9 cellular contexts compared by ENCODE assay signal in genomic region chr11:111764621-111765020, GRCh38. TPM values are rescaled to one million over a fixed set of nuclear protein-coding genes. Genes with fewer than 3 reads are reported as not detected.
A peak's percentile ranks its signal among the peaks of the same experiment; 100 is the strongest.
DNase-seq lines count a peak whose midpoint lies in the region; TF ChIP-seq lines count a peak whose summit lies in the region.
"Had no signal": no experiment of that assay in that cellular context is flagged by ENCODE, and none has a peak within 500 bp of the region (broad histone marks: within the 10 kb centered on the region; RNA-seq: fewer than 3 reads in every experiment).

No MANE protein-coding gene starts in this region.

- peaks cover 17% of the 10 kb centered on the region for H3K4me1 ChIP-seq in HUES6 (ENCODE audit: control insufficient read depth, insufficient read depth, low read length)
- no peaks in the 10 kb centered on the region for H3K4me1 ChIP-seq in breast epithelium
- H3K4me1 ChIP-seq in mucosa of rectum (ENCODE audit: control insufficient read depth in 2 of 2, insufficient read depth in 2 of 2, low read length in 2 of 2): peaks cover 5 to 15% of the 10 kb centered on the region in 2 donors

- in situ Hi-C loops in GM13977 (cut with MboI; ENCODE audit: low pct_unique_long_range_greater_than_20kb, low sequenced_read_pairs, unreplicated experiment): no loop called here

- TF ChIP-seq CTCF in AG10803 (conservative IDR thresholded peaks at IDR 0.05; ENCODE audit: low read length) (no peak), breast epithelium (IDR thresholded peaks at IDR 0.05) (no peak), GM13977 (IDR thresholded peaks at IDR 0.05; ENCODE audit: extremely low read depth, insufficient read depth, missing control alignments) (no peak)

- DNase-seq in AG10803 (ENCODE audit: low read depth) (peak; percentile 28), breast epithelium (ENCODE audit: low spot score in 2 of 2) (no peak), KG1 (lab: John Stamatoyannopoulos, UW) (no peak), GF-D8 (lab: John Stamatoyannopoulos, UW) (no peak), GM13977 (ENCODE audit: low spot score) (no peak)
- DNase-seq in NK-92 treated with Interleukin-12 subunit alpha and Interleukin-12 subunit beta, amount 100 ng/mL, for 24 hours (lab: John Stamatoyannopoulos, UW): no peak
- DNase-seq: NCI-H2029 had no signal

- H3K9me3 ChIP-seq in HUES6 (ENCODE audit: control insufficient read depth, insufficient read depth, low read depth, low read length) (no peaks in the 10 kb centered on the region), breast epithelium (no peaks in the 10 kb centered on the region), mucosa of rectum (ENCODE audit: control insufficient read depth in 2 of 2, low read length in 2 of 2) (no peaks in the 10 kb centered on the region)

- H3K9ac ChIP-seq in HUES6 (ENCODE audit: low read length) (no peak overlapping the region), mucosa of rectum (ENCODE audit: low read depth in 1 of 2, low read length in 2 of 2) (peak overlapping the region in 1 of 2 donors; percentile 32)

- H3K36me3 ChIP-seq in HUES6 (ENCODE audit: control insufficient read depth, insufficient read depth, low read length) (peaks cover 52% of the 10 kb centered on the region), breast epithelium (no peaks in the 10 kb centered on the region), mucosa of rectum (ENCODE audit: control insufficient read depth in 2 of 2, insufficient read depth in 2 of 2, low read length in 2 of 2) (peaks cover 34 to 37% of the 10 kb centered on the region in 2 donors)

- intact Hi-C loops in breast epithelium (cut with DNase I; ENCODE audit: low total_unique reads): no loop called here

- H3K4me3 ChIP-seq in AG10803 (ENCODE audit: low read length) (peak overlapping the region; percentile 89), HUES6 (ENCODE audit: low read depth, low read length) (peak overlapping the region; percentile 79), breast epithelium (peak overlapping the region in 2 of 3 donors; percentile 90 to 98), mucosa of rectum (ENCODE audit: low read length in 2 of 2) (peak overlapping the region; percentile 92 to 95)

- no peaks in the 10 kb centered on the region for H3K27me3 ChIP-seq in HUES6 (ENCODE audit: control insufficient read depth, insufficient read depth, low read length)
- H3K27me3 ChIP-seq in breast epithelium: no peaks in the 10 kb centered on the region
- no peaks in the 10 kb centered on the region for H3K27me3 ChIP-seq in mucosa of rectum (ENCODE audit: control insufficient read depth in 2 of 2, insufficient read depth in 2 of 2, low read length in 2 of 2)

- H3K27ac ChIP-seq in HUES6 (ENCODE audit: low read depth, low read length) (no peak overlapping the region), breast epithelium (no peak overlapping the region), mucosa of rectum (ENCODE audit: low read depth in 2 of 2, low read length in 2 of 2) (peak overlapping the region in 1 of 2 donors; percentile 35)

- no peak for TF ChIP-seq POLR2A in breast epithelium (IDR thresholded peaks at IDR 0.05)

RNA-seq across cellular contexts. Expression of gene PPP2R1B, which starts 1.6 kb away (rescaled TPM):
- 10 to 100 TPM; 32.0 to 35.3 (median 34.7) TPM for total RNA-seq in breast epithelium
